In the genomic region with DNA sequence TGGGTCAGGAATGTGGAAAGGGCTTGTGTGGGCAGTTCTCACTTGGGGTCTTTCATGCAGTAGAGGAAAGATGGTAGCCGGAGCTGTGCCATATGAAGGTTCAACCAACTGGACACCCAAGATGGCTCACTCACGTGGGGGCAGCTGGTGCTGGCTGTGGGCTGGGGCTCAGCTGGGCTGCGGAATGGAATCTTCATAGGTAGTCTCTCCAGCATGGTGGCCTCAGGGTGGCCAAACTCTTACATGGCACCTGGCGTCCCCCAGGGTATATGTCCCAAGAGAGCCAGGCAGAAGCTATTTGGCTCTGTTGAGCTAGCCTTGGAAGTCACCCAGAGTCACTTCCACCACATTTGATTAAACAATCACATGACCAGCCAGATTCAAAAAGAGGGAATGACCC, we compare ENCODE assay signal across 20 cellular contexts.
DNase-seq lines count a peak whose midpoint lies in the region; ATAC-seq and TF ChIP-seq lines count a peak whose summit lies in the region.
"Had no signal": no experiment of that assay in that cellular context is flagged by ENCODE, and none has a peak within 500 bp of the region (broad histone marks: within the 10 kb centered on the region; RNA-seq: fewer than 3 reads in every experiment).

No MANE protein-coding gene starts in this region.

- no peak overlapping the region for H2BK15ac ChIP-seq in neuronal stem cell (ENCODE audit: low read length)

- DNase-seq in GM23248 (no peak), coronary artery (ENCODE audit: low spot score) (peak; percentile 29), neuronal stem cell (ENCODE audit: low spot score) (no peak), trophoblast cell (peak; percentile 59 to 60), GM03348 (ENCODE audit: low spot score) (no peak), mesenteric fat pad (ENCODE audit: low spot score) (no peak)
- DNase-seq: AML-193; Caco-2; Calu3; CD4-positive, alpha-beta T cell; CD8-positive, alpha-beta T cell; DMS79 treated with DMSO at 0.1 percent for 48 hours; GF-D8 had no signal

- no peaks in the 10 kb centered on the region for H4K20me1 ChIP-seq in GM23248 (ENCODE audit: insufficient read depth)
- H4K20me1 ChIP-seq: BLaER1 treated with 17β-estradiol and CSF1 and Interleukin-3, amounts not matched to agents 10 nM and 100 nM had no signal

- H3K4me3 ChIP-seq in GM23248 (no peak overlapping the region), coronary artery (no peak overlapping the region), neuronal stem cell (ENCODE audit: low read length in 2 of 2) (no peak overlapping the region), trophoblast cell (ENCODE audit: low read depth, low read length) (no peak overlapping the region)
- H3K4me3 ChIP-seq: A549; BLaER1 treated with 17β-estradiol and CSF1 and Interleukin-3, amounts not matched to agents 10 nM and 100 nM; GM12878 had no signal

- TF ChIP-seq CTCF in coronary artery (IDR thresholded peaks at IDR 0.05) = no peak

- no peak overlapping the region for H2BK120ac ChIP-seq in neuronal stem cell (ENCODE audit: low read depth, low read length)
- no peak overlapping the region for H2BK120ac ChIP-seq in trophoblast cell (ENCODE audit: insufficient read depth, low read length, poor library complexity)

- in situ Hi-C loops in GM23248 (cut with MboI) = no loop called here

- peak overlapping the region; percentile 82 for H2AK5ac ChIP-seq in neuronal stem cell (ENCODE audit: low read depth, low read length)
- no peak overlapping the region for H2AK5ac ChIP-seq in trophoblast cell (ENCODE audit: low read length)

- H3K79me2 ChIP-seq in GM23248 (ENCODE audit: insufficient read depth) (no peaks in the 10 kb centered on the region), trophoblast cell (ENCODE audit: control insufficient read depth, insufficient read depth, low read length, poor library complexity) (no peaks in the 10 kb centered on the region)

- H3K18ac ChIP-seq in neuronal stem cell (ENCODE audit: low read length) = no peak overlapping the region
- no peak overlapping the region for H3K18ac ChIP-seq in trophoblast cell (ENCODE audit: low read length)

- H3K9me2 ChIP-seq in GM23248 (ENCODE audit: insufficient read depth) = no peaks in the 10 kb centered on the region

- H2BK12ac ChIP-seq in neuronal stem cell (ENCODE audit: low read length) = no peak overlapping the region
- H2BK12ac ChIP-seq in trophoblast cell (ENCODE audit: low read length) = no peak overlapping the region

- H3K4me2 ChIP-seq in GM23248 (ENCODE audit: unreplicated experiment) (no peak overlapping the region), neuronal stem cell (ENCODE audit: insufficient read depth, low read length, poor library complexity, severe bottlenecking) (no peak overlapping the region), trophoblast cell (ENCODE audit: low read length) (no peak overlapping the region)
- H3K4me2 ChIP-seq: A549; BLaER1 treated with 17β-estradiol and CSF1 and Interleukin-3, amounts not matched to agents 10 nM and 100 nM had no signal

- H3K9ac ChIP-seq in GM23248 (no peak overlapping the region), neuronal stem cell (ENCODE audit: low read depth, low read length, poor library complexity) (no peak overlapping the region), trophoblast cell (ENCODE audit: low read length) (no peak overlapping the region)
- H3K9ac ChIP-seq: BLaER1 treated with 17β-estradiol and CSF1 and Interleukin-3, amounts not matched to agents 10 nM and 100 nM had no signal

- WGBS in GM23248 (ENCODE audit: low coverage in 1 of 2, low lambda C conversion rate in 2 of 2, missing lambda C conversion rate in 2 of 2), 2 experiments = 57 to 61% methylated on average over 4 of the region's 4 CpGs
- WGBS in neuronal stem cell (ENCODE audit: extremely low coverage in 2 of 2, insufficient read length in 2 of 2, insufficient replicate concordance in 1 of 2), 2 donors = no CpG with 5 or more reads among the region's 4 CpGs
- WGBS in trophoblast cell (ENCODE audit: extremely low coverage, insufficient coverage, insufficient read length) = no CpG with 5 or more reads among the region's 4 CpGs

- H4K91ac ChIP-seq in neuronal stem cell (ENCODE audit: low read depth, low read length, poor library complexity) = no peak overlapping the region
- H4K91ac ChIP-seq in trophoblast cell (ENCODE audit: low read depth, low read length) = no peak overlapping the region

- peak overlapping the region; percentile 27 for H3K14ac ChIP-seq in neuronal stem cell (ENCODE audit: low read length)
- no peak overlapping the region for H3K14ac ChIP-seq in trophoblast cell (ENCODE audit: low read length)

- H3K4ac ChIP-seq in neuronal stem cell (ENCODE audit: low read length) (no peak overlapping the region), trophoblast cell (ENCODE audit: low read depth, low read length) (no peak overlapping the region)

- H3K9me3 ChIP-seq in GM23248 (ENCODE audit: low read depth) (no peaks in the 10 kb centered on the region), neuronal stem cell (replicated peaks in 1 of 2; ENCODE audit: control insufficient read depth in 2 of 2, insufficient read depth in 1 of 2, low read depth in 1 of 2, low read length in 2 of 2) (no peaks in the 10 kb centered on the region), trophoblast cell (ENCODE audit: insufficient read depth, low read depth, low read length) (no peaks in the 10 kb centered on the region)
- H3K9me3 ChIP-seq: A549; BLaER1 treated with 17β-estradiol and CSF1 and Interleukin-3, amounts not matched to agents 10 nM and 100 nM; Caco-2 had no signal

- H4K12ac ChIP-seq in trophoblast cell (ENCODE audit: low read depth, low read length) = no peak overlapping the region

- H3K23ac ChIP-seq in neuronal stem cell (ENCODE audit: low read depth, low read length, poor library complexity) (no peak overlapping the region), trophoblast cell (ENCODE audit: low read length) (no peak overlapping the region)

- ATAC-seq in GM21723 (IDR thresholded peaks at IDR 0.05; ENCODE audit: unreplicated experiment) (no peak), GM18502 (IDR thresholded peaks at IDR 0.05; ENCODE audit: poor library complexity, unreplicated experiment) (no peak)
- ATAC-seq: A549; CD8-positive, alpha-beta T cell; GM12878 had no signal

- H3K36me3 ChIP-seq in GM23248 (ENCODE audit: low read depth) (no peaks in the 10 kb centered on the region), neuronal stem cell (replicated peaks in 1 of 2; ENCODE audit: control insufficient read depth in 2 of 2, insufficient read depth in 2 of 2, low read length in 2 of 2) (no peaks in the 10 kb centered on the region), trophoblast cell (ENCODE audit: control insufficient read depth in 1 of 2, insufficient read depth in 2 of 2, low read length in 2 of 2) (no peaks in the 10 kb centered on the region)
- H3K36me3 ChIP-seq: BLaER1 treated with 17β-estradiol and CSF1 and Interleukin-3, amounts not matched to agents 10 nM and 100 nM had no signal

- no peak overlapping the region for H2AFZ ChIP-seq in GM23248
- no peak overlapping the region for H2AFZ ChIP-seq in neuronal stem cell (ENCODE audit: low read length)
- H2AFZ ChIP-seq in trophoblast cell (ENCODE audit: insufficient read depth, low read length, poor library complexity) = no peak overlapping the region

- H3K27ac ChIP-seq in GM23248 (0 out of 2 replicates have a peak overlapping the region, but pooled peaks have one; percentile 9), coronary artery (no peak overlapping the region), neuronal stem cell (replicated peaks; ENCODE audit: low read length) (no peak overlapping the region), trophoblast cell (ENCODE audit: low read depth, low read length) (no peak overlapping the region)
- H3K27ac ChIP-seq: 22Rv1; A549; BLaER1 treated with 17β-estradiol and CSF1 and Interleukin-3, amounts not matched to agents 10 nM and 100 nM; C4-2B had no signal

- peaks cover 13% of the 10 kb centered on the region; the same call in 1 of the 2 replicates for H3K4me1 ChIP-seq in GM23248 (ENCODE audit: insufficient read depth)
- peaks cover 2 to 9% of the 10 kb centered on the region in 2 donors for H3K4me1 ChIP-seq in neuronal stem cell (ENCODE audit: control insufficient read depth in 2 of 2, insufficient read depth in 1 of 2, low read depth in 1 of 2, low read length in 2 of 2)
- H3K4me1 ChIP-seq in trophoblast cell (ENCODE audit: control insufficient read depth in 1 of 2, insufficient read depth in 2 of 2, low read length in 2 of 2) = no peaks in the 10 kb centered on the region
- H3K4me1 ChIP-seq: A549; BLaER1 treated with 17β-estradiol and CSF1 and Interleukin-3, amounts not matched to agents 10 nM and 100 nM had no signal

- H3K27me3 ChIP-seq in GM23248 (replicated peaks; ENCODE audit: insufficient read depth) (no peaks in the 10 kb centered on the region), neuronal stem cell (ENCODE audit: control insufficient read depth in 3 of 3, insufficient read depth in 3 of 3, low read depth in 1 of 3, low read length in 3 of 3) (no peaks in the 10 kb centered on the region), trophoblast cell (ENCODE audit: insufficient read depth, low read length) (no peaks in the 10 kb centered on the region)
- H3K27me3 ChIP-seq: BLaER1 treated with 17β-estradiol and CSF1 and Interleukin-3, amounts not matched to agents 10 nM and 100 nM had no signal

- H3F3A ChIP-seq in GM23248 (ENCODE audit: insufficient read depth) = no peaks in the 10 kb centered on the region

- no peak overlapping the region for H2BK5ac ChIP-seq in neuronal stem cell (ENCODE audit: low read length)
- H2BK5ac ChIP-seq in trophoblast cell (ENCODE audit: low read depth, low read length, poor library complexity) = no peak overlapping the region

- no peak overlapping the region for H4K8ac ChIP-seq in neuronal stem cell (ENCODE audit: low read depth, low read length)
- H4K8ac ChIP-seq in trophoblast cell (ENCODE audit: low read depth, low read length) = no peak overlapping the region

- no peaks in the 10 kb centered on the region for H3K79me1 ChIP-seq in neuronal stem cell (ENCODE audit: low read depth, low read length)
- H3K79me1 ChIP-seq in trophoblast cell (ENCODE audit: low read length) = no peaks in the 10 kb centered on the region

Comparison
In these comparisons a context has a peak if more than half of its experiments do, and no peak if none do; other contexts are left out.
1. DNase-seq: peak in coronary artery (single experiment) and trophoblast cell (2 of 2); none in GM23248 (single experiment), neuronal stem cell (single experiment), GM03348 (single experiment) and mesenteric fat pad (single experiment).